25 cellular contexts compared by ENCODE assay signal in the genomic region with DNA sequence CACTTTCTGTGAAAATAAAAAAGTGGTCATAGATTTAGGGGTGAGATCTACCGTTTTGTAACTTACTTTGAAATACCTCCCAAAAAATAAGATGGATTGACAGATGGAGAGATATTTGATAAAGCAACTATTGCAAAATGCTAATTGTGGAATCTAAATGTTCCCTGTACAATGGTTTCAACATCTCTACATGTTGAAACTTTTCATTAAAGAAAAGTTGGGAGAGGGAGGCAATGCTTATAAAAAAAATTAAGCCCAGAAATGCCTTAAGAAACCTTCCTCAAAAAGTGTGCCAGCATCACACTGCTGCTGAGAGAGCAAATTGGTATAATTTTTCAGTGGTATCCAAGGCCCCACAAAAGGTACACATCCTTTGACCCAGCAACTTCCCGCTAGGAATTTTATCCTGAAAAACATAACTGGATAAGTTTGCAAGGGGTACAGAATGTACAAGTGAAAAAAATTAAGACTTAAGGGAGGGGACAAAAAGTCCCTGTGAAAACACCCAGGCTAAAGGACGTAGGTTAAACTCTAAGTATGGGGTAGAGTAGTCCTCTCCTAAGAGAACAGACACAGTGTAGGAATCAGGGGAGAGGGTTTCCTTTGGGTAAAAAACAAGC.
DNase-seq lines count a peak whose midpoint lies in the region; ATAC-seq and TF ChIP-seq lines count a peak whose summit lies in the region.
"Had no signal": no experiment of that assay in that cellular context is flagged by ENCODE, and none has a peak within 500 bp of the region (broad histone marks: within the 10 kb centered on the region; RNA-seq: fewer than 3 reads in every experiment).

No MANE protein-coding gene starts in this region.

- H3K27ac Mint-ChIP-seq in CD4-positive, alpha-beta memory T cell: peak overlapping the region; percentile 85 to 100 (median 99)
- peak overlapping the region; percentile 100 for H3K27ac Mint-ChIP-seq in T-helper 17 cell
- H3K27ac Mint-ChIP-seq in immature natural killer cell: peak overlapping the region; percentile 80 to 100 (median 96)
- H3K27ac Mint-ChIP-seq: activated CD8-positive, alpha-beta T cell treated with anti-CD3 and anti-CD28 coated beads for 36 hours; stimulated activated naive CD8-positive, alpha-beta T cell treated with anti-CD3 and anti-CD28 coated beads, Interleukin-15, Interleukin-2, amounts not matched to agents 100 ng/mL and 50 ng/mL, for 24 hours had no signal

- peaks cover 14 to 15% of the 10 kb centered on the region in 2 donors for H3K36me3 Mint-ChIP-seq in CD4-positive, alpha-beta memory T cell
- H3K36me3 Mint-ChIP-seq in T-helper 17 cell (ENCODE audit: low read depth): no peaks in the 10 kb centered on the region
- H3K36me3 Mint-ChIP-seq in immature natural killer cell: peaks cover 3 to 9% (median 4%) of the 10 kb centered on the region in 3 donors

- intact Hi-C loops in CD4-positive, alpha-beta memory T cell (cut with micrococcal nuclease): loop anchor here (5.0 to 10.0 kb wide), 3 partner anchors 683 to 1183 kb away; a partner anchor contains a TSS
- intact Hi-C loops in stomach (cut with DNase I; ENCODE audit: low total_unique reads): no loop called here

- no peak for DNase-seq in CD4-positive, alpha-beta memory T cell
- DNase-seq in T-helper 17 cell (no peak), immature natural killer cell (no peak), stomach (no peak), NCI-H1694 (lab: John Stamatoyannopoulos, UW) (no peak), GM10248 (ENCODE audit: extremely low spot score) (no peak), T1000 (lab: John Stamatoyannopoulos, UW) (no peak)
- DNase-seq in stimulated activated CD4-positive, alpha-beta T cell treated with anti-CD3 and anti-CD28 coated beads, Interleukin-15, amount 100 ng/mL, for 24 hours: no peak
- DNase-seq: activated CD8-positive, alpha-beta T cell treated with anti-CD3 and anti-CD28 coated beads for 36 hours; activated effector memory CD4-positive, alpha-beta T cell treated with anti-CD3 and anti-CD28 coated beads, Interleukin-2, amount 50 U/mL, for 16 hours; body of pancreas; KG1; mesendoderm; NCI-H1417 treated with DMSO at 0.1 percent for 48 hours; NCI-H2081 treated with DMSO at 0.1 percent for 48 hours; NCI-H226; occipital lobe; psoas muscle; sigmoid colon; trophoblast cell had no signal

- H3K9me3 Mint-ChIP-seq in CD4-positive, alpha-beta memory T cell: no peaks in the 10 kb centered on the region
- H3K9me3 Mint-ChIP-seq in immature natural killer cell: no peaks in the 10 kb centered on the region
- H3K9me3 Mint-ChIP-seq: activated CD8-positive, alpha-beta T cell treated with anti-CD3 and anti-CD28 coated beads for 36 hours; stimulated activated naive CD8-positive, alpha-beta T cell treated with anti-CD3 and anti-CD28 coated beads, Interleukin-15, Interleukin-2, amounts not matched to agents 100 ng/mL and 50 ng/mL, for 24 hours had no signal

- no peak for ATAC-seq in T-helper 17 cell
- ATAC-seq: activated CD4-positive, CD25-positive, alpha-beta regulatory T cell treated with anti-CD3 and anti-CD28 coated beads, Interleukin-2, amount 50 U/mL, for 24 hours; activated CD8-positive, alpha-beta T cell treated with anti-CD3 and anti-CD28 coated beads for 36 hours; body of pancreas; GM12878; HCT116; psoas muscle had no signal

- no peak for TF ChIP-seq EP300 in stomach (IDR thresholded peaks at IDR 0.05)

- no peak overlapping the region for H3K4me3 ChIP-seq in CD4-positive, alpha-beta memory T cell (ENCODE audit: low read length in 2 of 2)
- H3K4me3 ChIP-seq in stomach: no peak overlapping the region
- H3K4me3 ChIP-seq: BLaER1 treated with 17β-estradiol and CSF1 and Interleukin-3, amounts not matched to agents 10 nM and 100 nM; body of pancreas; GM12878; psoas muscle; sigmoid colon had no signal

- no peaks in the 10 kb centered on the region for H3K36me3 ChIP-seq in CD4-positive, alpha-beta memory T cell (ENCODE audit: insufficient read depth, low read length)
- H3K36me3 ChIP-seq in stomach: peaks cover 0 to 7% (median 7%) of the 10 kb centered on the region in 4 donors
- H3K36me3 ChIP-seq: BLaER1 treated with 17β-estradiol and CSF1 and Interleukin-3, amounts not matched to agents 10 nM and 100 nM had no signal

- no peaks in the 10 kb centered on the region for H3K27me3 ChIP-seq in CD4-positive, alpha-beta memory T cell (ENCODE audit: insufficient read depth, low read length)
- no peaks in the 10 kb centered on the region for H3K27me3 ChIP-seq in stomach
- H3K27me3 ChIP-seq: BLaER1 treated with 17β-estradiol and CSF1 and Interleukin-3, amounts not matched to agents 10 nM and 100 nM; body of pancreas; sigmoid colon had no signal

- H3K9me3 ChIP-seq in CD4-positive, alpha-beta memory T cell (ENCODE audit: control insufficient read depth in 1 of 2, low read length in 2 of 2): no peaks in the 10 kb centered on the region
- H3K9me3 ChIP-seq in T-helper 17 cell (ENCODE audit: control insufficient read depth, low read length, poor library complexity, severe bottlenecking) (no peaks in the 10 kb centered on the region), stomach (no peaks in the 10 kb centered on the region)
- H3K9me3 ChIP-seq: BLaER1 treated with 17β-estradiol and CSF1 and Interleukin-3, amounts not matched to agents 10 nM and 100 nM; body of pancreas; psoas muscle; sigmoid colon had no signal

- H3K27me3 Mint-ChIP-seq in CD4-positive, alpha-beta memory T cell: no peaks in the 10 kb centered on the region
- H3K27me3 Mint-ChIP-seq in T-helper 17 cell: no peaks in the 10 kb centered on the region
- H3K27me3 Mint-ChIP-seq in immature natural killer cell (ENCODE audit: low read depth in 3 of 3): peaks cover 12 to 20% (median 14%) of the 10 kb centered on the region in 3 donors
- H3K27me3 Mint-ChIP-seq: stimulated activated naive CD8-positive, alpha-beta T cell treated with anti-CD3 and anti-CD28 coated beads, Interleukin-15, Interleukin-2, amounts not matched to agents 100 ng/mL and 50 ng/mL, for 24 hours had no signal

- WGBS in stomach, 5 donors: 82 to 89% (median 87%) methylated on average over 3 of the region's 3 CpGs

- peaks cover 49 to 71% (median 51%) of the 10 kb centered on the region in 4 donors for H3K4me1 Mint-ChIP-seq in CD4-positive, alpha-beta memory T cell
- H3K4me1 Mint-ChIP-seq in T-helper 17 cell (peaks cover 44% of the 10 kb centered on the region), immature natural killer cell (peaks cover 89 to 100% of the 10 kb centered on the region in 2 donors)

- POLR2A ChIA-PET in CD4-positive, alpha-beta memory T cell (lab: Charles Lee; ENCODE audit: partially characterized antibody): no interaction called here
- POLR2A ChIA-PET in GM10248 (lab: Yijun Ruan, JAX): no interaction called here

- no peak for TF ChIP-seq POLR2A in stomach (IDR thresholded peaks at IDR 0.05)

- no peak overlapping the region for H3K27ac ChIP-seq in CD4-positive, alpha-beta memory T cell (ENCODE audit: low read depth, low read length)
- peak overlapping the region in 3 of 5 donors; percentile 17 to 56 (median 28) for H3K27ac ChIP-seq in stomach
- H3K27ac ChIP-seq: BLaER1 treated with 17β-estradiol and CSF1 and Interleukin-3, amounts not matched to agents 10 nM and 100 nM; body of pancreas; psoas muscle had no signal

- TF ChIP-seq CTCF in stomach (IDR thresholded peaks at IDR 0.05) (no peak), GM10248 (IDR thresholded peaks at IDR 0.05; ENCODE audit: control extremely low read depth, extremely low read depth, low read depth, missing control alignments) (no peak)

- CTCF ChIA-PET in CD4-positive, alpha-beta memory T cell (lab: Charles Lee; ENCODE audit: partially characterized antibody): interaction anchor here (0.7 to 1.4 kb wide), 2 partner anchors 87 to 289 kb away, joined by 3 to 4 read pairs; no protein-coding TSS in a partner anchor
- CTCF ChIA-PET in GM10248 (lab: Yijun Ruan, JAX): interaction anchor here (1.1 kb wide), 1 partner anchor 11 kb away, joined by 3 read pairs; no protein-coding TSS in a partner anchor

- H3K4me1 ChIP-seq in CD4-positive, alpha-beta memory T cell (ENCODE audit: insufficient read depth, low read length): peaks cover 51% of the 10 kb centered on the region
- H3K4me1 ChIP-seq in stomach: peaks cover 17 to 66% (median 44%) of the 10 kb centered on the region in 4 donors

- peak overlapping the region in 3 of 8 donors; percentile 24 to 51 (median 28) for H3K4me3 Mint-ChIP-seq in CD4-positive, alpha-beta memory T cell
- H3K4me3 Mint-ChIP-seq in T-helper 17 cell (no peak overlapping the region), immature natural killer cell (no peak overlapping the region)
- H3K4me3 Mint-ChIP-seq: activated CD8-positive, alpha-beta T cell treated with anti-CD3 and anti-CD28 coated beads for 36 hours; stimulated activated naive CD8-positive, alpha-beta T cell treated with anti-CD3 and anti-CD28 coated beads, Interleukin-15, Interleukin-2, amounts not matched to agents 100 ng/mL and 50 ng/mL, for 24 hours had no signal
